ENCODE assay signal across 21 cellular contexts in genomic region chr4:184568770-184569169, GRCh38.
A peak's percentile ranks its signal among the peaks of the same experiment; 100 is the strongest.
DNase-seq lines count a peak whose midpoint lies in the region; ATAC-seq and TF ChIP-seq lines count a peak whose summit lies in the region.
"Had no signal": no experiment of that assay in that cellular context is flagged by ENCODE, and none has a peak within 500 bp of the region (broad histone marks: within the 10 kb centered on the region; RNA-seq: fewer than 3 reads in every experiment).

No MANE protein-coding gene starts in this region.

- H3K79me2 ChIP-seq in hepatocyte, result no peaks in the 10 kb centered on the region

- 85% methylated on average over 6 of the region's 6 CpGs for WGBS in hepatocyte (ENCODE audit: low lambda C conversion rate, missing lambda C conversion rate)

- ATAC-seq in GM18868 (IDR thresholded peaks at IDR 0.05; ENCODE audit: unreplicated experiment), result peak; percentile 63
- no peak for ATAC-seq in HG02870 (IDR thresholded peaks at IDR 0.05; ENCODE audit: unreplicated experiment)
- ATAC-seq: sciatic nerve had no signal

- no peaks in the 10 kb centered on the region for H3K9me2 ChIP-seq in hepatocyte (replicated peaks; ENCODE audit: insufficient read depth)

- no peaks in the 10 kb centered on the region for H3K27me3 ChIP-seq in hepatocyte

- H3K27ac ChIP-seq in hepatocyte, result no peak overlapping the region
- H3K27ac ChIP-seq: GM23248, thoracic aorta had no signal

- H3K4me2 ChIP-seq in hepatocyte, result no peak overlapping the region

- DNase-seq in COLO829 (ENCODE audit: low spot score) (peak; percentile 35), RPMI7951 (ENCODE audit: low read depth) (peak; percentile 29), foreskin melanocyte (peak; percentile 60), hepatocyte (ENCODE audit: low spot score) (no peak)
- no peak for DNase-seq in activated CD4-positive, alpha-beta T cell treated with anti-CD3 and anti-CD28 coated beads for 1 hour
- DNase-seq: activated CD4-positive, alpha-beta T cell treated with anti-CD3 and anti-CD28 coated beads, Interleukin-2, amount 50 U/mL, for 4 hours; activated naive CD4-positive, alpha-beta T cell treated with anti-CD3 and anti-CD28 coated beads for 36 hours; activated T-cell treated with anti-CD3 and anti-CD28 coated beads for 4 hours; aorta; cerebellar nuclear complex; DND-41; effector CD8-positive, alpha-beta T cell; GM23248; Kasumi-1; NCI-H1417 treated with DMSO at 0.1 percent for 48 hours; NCI-H526; stimulated activated naive B cell treated with anti-CD40 and anti-IgM and Interleukin-4, amounts not matched to agents 10 μg/mL and 1 μg/mL and 100 μg/mL, for 72 hours had no signal

- no peaks in the 10 kb centered on the region for H4K20me1 ChIP-seq in hepatocyte (ENCODE audit: insufficient read depth, poor library complexity, severe bottlenecking)

- H3K9me3 ChIP-seq in hepatocyte (ENCODE audit: low read depth), result no peaks in the 10 kb centered on the region
- H3K9me3 ChIP-seq: thoracic aorta had no signal

- H3K4me3 ChIP-seq in hepatocyte, result no peak overlapping the region
- H3K4me3 ChIP-seq: GM23248, thoracic aorta had no signal

- TF ChIP-seq CTCF in hepatocyte (IDR thresholded peaks at IDR 0.05; ENCODE audit: poor library complexity), result no peak

- H3K4me1 ChIP-seq in hepatocyte (ENCODE audit: insufficient read depth), result no peaks in the 10 kb centered on the region

- no peak overlapping the region for H2AFZ ChIP-seq in hepatocyte
- H2AFZ ChIP-seq: GM23248 had no signal

- H3K36me3 ChIP-seq in hepatocyte (replicated peaks; ENCODE audit: insufficient read depth, low read depth), result no peaks in the 10 kb centered on the region
- H3K36me3 ChIP-seq: thoracic aorta had no signal

Comparison
In these comparisons a context has a peak if more than half of its experiments do, and no peak if none do; other contexts are left out.
1. DNase-seq: peak in COLO829 (single experiment), RPMI7951 (single experiment) and foreskin melanocyte (single experiment); none in activated CD4-positive, alpha-beta T cell treated with anti-CD3 and anti-CD28 coated beads for 1 hour (single experiment) and hepatocyte (single experiment).